ENCODE assay signal across 1 cellular context in genomic region chr4:139223682-139224317, GRCh38.
TF ChIP-seq lines count a peak whose summit lies in the region.

No MANE protein-coding gene starts in this region.

TF ChIP-seq in IMR-90, 13 proteins besides CTCF, POLR2A, EP300 and RAD21 (continued from another document):
- no peak for TF ChIP-seq BHLHE40 (IDR thresholded peaks at IDR 0.05; ENCODE audit: low read depth, low read length)
- no peak for TF ChIP-seq MAFK (IDR thresholded peaks at IDR 0.05; ENCODE audit: low read depth, low read length)
